ENCODE assay signal across 2 cellular contexts in the genomic region with DNA sequence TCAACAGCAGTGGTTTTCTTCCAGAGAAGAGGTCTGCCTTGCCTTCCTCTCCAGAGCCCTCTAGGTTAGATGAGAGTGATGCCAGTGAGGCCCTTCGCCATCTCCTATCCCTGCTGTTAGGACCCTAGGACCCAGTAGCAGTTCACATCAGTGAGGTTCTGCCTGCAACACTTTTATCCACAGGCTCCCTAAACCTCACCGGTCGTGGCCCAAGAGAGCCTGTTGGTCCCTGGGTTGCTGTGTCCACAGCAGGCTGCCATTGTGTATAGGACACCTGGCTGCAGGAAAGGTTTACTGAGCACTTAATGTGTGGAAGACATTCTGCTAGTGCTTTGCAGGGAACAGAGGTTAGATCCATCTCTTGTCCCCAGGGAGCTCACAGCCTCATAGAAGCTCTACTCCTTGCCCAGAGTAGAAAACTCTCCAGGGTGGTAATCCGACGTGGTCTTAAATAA.
TF ChIP-seq lines count a peak whose summit lies in the region.

No MANE protein-coding gene starts in this region.

TF ChIP-seq in IMR-90, 13 proteins besides CTCF, POLR2A, EP300 and RAD21:
- no peak for TF ChIP-seq MAZ (IDR thresholded peaks at IDR 0.05; ENCODE audit: borderline replicate concordance, low read depth, low read length)
- no peak for TF ChIP-seq RCOR1 (IDR thresholded peaks at IDR 0.05; ENCODE audit: insufficient replicate concordance, low read length)
- TF ChIP-seq RFX5 (IDR thresholded peaks at IDR 0.05; ENCODE audit: low read depth, low read length): no peak
- no peak for TF ChIP-seq MXI1 (IDR thresholded peaks at IDR 0.05; ENCODE audit: borderline replicate concordance, low read depth, low read length)
- TF ChIP-seq BHLHE40 (IDR thresholded peaks at IDR 0.05; ENCODE audit: low read depth, low read length): no peak
- TF ChIP-seq CHD1 (IDR thresholded peaks at IDR 0.05; ENCODE audit: low read depth, low read length): no peak
- TF ChIP-seq, protein P1, sequence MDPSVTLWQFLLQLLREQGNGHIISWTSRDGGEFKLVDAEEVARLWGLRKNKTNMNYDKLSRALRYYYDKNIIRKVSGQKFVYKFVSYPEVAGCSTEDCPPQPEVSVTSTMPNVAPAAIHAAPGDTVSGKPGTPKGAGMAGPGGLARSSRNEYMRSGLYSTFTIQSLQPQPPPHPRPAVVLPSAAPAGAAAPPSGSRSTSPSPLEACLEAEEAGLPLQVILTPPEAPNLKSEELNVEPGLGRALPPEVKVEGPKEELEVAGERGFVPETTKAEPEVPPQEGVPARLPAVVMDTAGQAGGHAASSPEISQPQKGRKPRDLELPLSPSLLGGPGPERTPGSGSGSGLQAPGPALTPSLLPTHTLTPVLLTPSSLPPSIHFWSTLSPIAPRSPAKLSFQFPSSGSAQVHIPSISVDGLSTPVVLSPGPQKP (IDR thresholded peaks at IDR 0.05; ENCODE audit: borderline replicate concordance, low read depth, low read length): no peak
- TF ChIP-seq NFE2L2 (IDR thresholded peaks at IDR 0.05; ENCODE audit: low read depth, low read length): no peak
- no peak for TF ChIP-seq SMC3 (IDR thresholded peaks at IDR 0.05; ENCODE audit: low read depth, low read length)
- TF ChIP-seq CEBPB (IDR thresholded peaks at IDR 0.05; ENCODE audit: low read depth, low read length): no peak
- TF ChIP-seq MAFK (IDR thresholded peaks at IDR 0.05; ENCODE audit: low read depth, low read length): no peak
- TF ChIP-seq FOS (IDR thresholded peaks at IDR 0.05; ENCODE audit: low read depth, low read length): no peak
- TF ChIP-seq, protein P2, sequence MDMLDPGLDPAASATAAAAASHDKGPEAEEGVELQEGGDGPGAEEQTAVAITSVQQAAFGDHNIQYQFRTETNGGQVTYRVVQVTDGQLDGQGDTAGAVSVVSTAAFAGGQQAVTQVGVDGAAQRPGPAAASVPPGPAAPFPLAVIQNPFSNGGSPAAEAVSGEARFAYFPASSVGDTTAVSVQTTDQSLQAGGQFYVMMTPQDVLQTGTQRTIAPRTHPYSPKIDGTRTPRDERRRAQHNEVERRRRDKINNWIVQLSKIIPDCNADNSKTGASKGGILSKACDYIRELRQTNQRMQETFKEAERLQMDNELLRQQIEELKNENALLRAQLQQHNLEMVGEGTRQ (IDR thresholded peaks at IDR 0.05; ENCODE audit: low read depth, low read length): no peak

TF ChIP-seq in HEK293T, 16 proteins besides CTCF, POLR2A, EP300 and RAD21:
- TF ChIP-seq ELF4 (IDR thresholded peaks at IDR 0.05) (no peak), FOXK2 (IDR thresholded peaks at IDR 0.05) (no peak)
